16 cellular contexts compared by ENCODE assay signal in genomic region chr17:16975744-16976625, GRCh38. TPM values are rescaled to one million over a fixed set of nuclear protein-coding genes. Genes with fewer than 3 reads are reported as not detected.
DNase-seq lines count a peak whose midpoint lies in the region; ATAC-seq, FAIRE-seq and TF ChIP-seq lines count a peak whose summit lies in the region.
"Had no signal": no experiment of that assay in that cellular context is flagged by ENCODE, and none has a peak within 500 bp of the region (broad histone marks: within the 10 kb centered on the region; RNA-seq: fewer than 3 reads in every experiment).

No MANE protein-coding gene starts in this region.

- H3K4ac ChIP-seq in IMR-90 (ENCODE audit: low read depth, low read length), result peak overlapping the region; percentile 18; the same call in 1 of the 2 replicates

- BruUV-seq in IMR-90 (replicated peaks; lab: Mats Ljungman, UMichigan), result no TSS peak

- DNase-seq in EH (ENCODE audit: low read depth) (peak; percentile 53), GM18507 (ENCODE audit: extremely low spot score, insufficient read length, low read depth) (no peak), IMR-90 (no peak), astrocyte (ENCODE audit: low read depth) (no peak), kidney tubule cell (ENCODE audit: low spot score) (no peak), NCI-H128 (lab: John Stamatoyannopoulos, UW; ENCODE audit: unreplicated experiment) (no peak)
- no peak for DNase-seq in activated naive CD4-positive, alpha-beta T cell treated with anti-CD3 and anti-CD28 coated beads for 36 hours
- DNase-seq: GOT3, NCI-H1092 treated with DMSO at 0.1 percent for 48 hours, NCI-H446 treated with DMSO at 0.1 percent for 48 hours had no signal

- H4K91ac ChIP-seq in IMR-90 (ENCODE audit: insufficient read depth, low read depth, low read length), result 0 out of 2 replicates have a peak overlapping the region, but pooled peaks have one; percentile 0

- 100% methylated on average over 1 of the region's 10 CpGs; no CpG with 5 or more reads in 1 of the 2 experiments for WGBS in IMR-90 (ENCODE audit: extremely low coverage in 2 of 2, insufficient read length in 1 of 2), 2 experiments

- peaks cover 2% of the 10 kb centered on the region for H3K9me3 Mint-ChIP-seq in astrocyte (ENCODE audit: unreplicated experiment)
- no peaks in the 10 kb centered on the region for H3K9me3 Mint-ChIP-seq in activated naive CD4-positive, alpha-beta T cell treated with anti-CD3 and anti-CD28 coated beads for 36 hours

- dilution Hi-C loops in IMR-90 (cut with HindIII; ENCODE audit: low sequenced_read_pairs, unreplicated experiment), result no loop called here

- H3K4me1 Mint-ChIP-seq in astrocyte (ENCODE audit: low read depth, unreplicated experiment), result peaks cover 23% of the 10 kb centered on the region
- peaks cover 8% of the 10 kb centered on the region for H3K4me1 Mint-ChIP-seq in activated naive CD4-positive, alpha-beta T cell treated with anti-CD3 and anti-CD28 coated beads for 36 hours (ENCODE audit: low read depth)

- H3K9me1 ChIP-seq in IMR-90 (ENCODE audit: insufficient read depth, low read length), result peaks cover 3% of the 10 kb centered on the region; the same call in 1 of the 2 replicates

- no peak overlapping the region for H3K27ac Mint-ChIP-seq in astrocyte (ENCODE audit: unreplicated experiment)
- H3K27ac Mint-ChIP-seq in activated naive CD4-positive, alpha-beta T cell treated with anti-CD3 and anti-CD28 coated beads for 36 hours, result no peak overlapping the region

- no peak overlapping the region for H3K4me2 ChIP-seq in IMR-90 (ENCODE audit: low read depth, low read length)
- H3K4me2 ChIP-seq in astrocyte (ENCODE audit: low read length), result peak overlapping the region; percentile 33

- no peaks in the 10 kb centered on the region for H3K79me2 ChIP-seq in astrocyte (ENCODE audit: insufficient read depth, low read length)

- CTCF ChIA-PET in IMR-90 (lab: Yijun Ruan, JAX), result interaction anchor here (0.6 kb wide), 1 partner anchor 52 kb away, joined by 3 read pairs; no protein-coding TSS in a partner anchor
- CTCF ChIA-PET in activated naive CD4-positive, alpha-beta T cell treated with anti-CD3 and anti-CD28 coated beads for 36 hours (lab: Charles Lee), result no interaction called here

- H4K20me1 ChIP-seq in IMR-90 (ENCODE audit: insufficient read depth, low read length), result no peaks in the 10 kb centered on the region
- no peaks in the 10 kb centered on the region for H4K20me1 ChIP-seq in astrocyte (ENCODE audit: insufficient read depth, low read length)

- no peak overlapping the region for H3K9ac ChIP-seq in IMR-90 (ENCODE audit: low read depth, low read length)
- H3K9ac ChIP-seq in astrocyte (ENCODE audit: low read length), result no peak overlapping the region

- TF ChIP-seq POLR2A in IMR-90 (IDR thresholded peaks at IDR 0.05; ENCODE audit: low read depth, low read length), result no peak

- no peaks in the 10 kb centered on the region for H3K36me3 ChIP-seq in IMR-90 (ENCODE audit: control insufficient read depth, insufficient read depth, low read length)
- H3K36me3 ChIP-seq in astrocyte (ENCODE audit: insufficient read depth, low read length), result no peaks in the 10 kb centered on the region
- H3K36me3 ChIP-seq: sigmoid colon, suprapubic skin had no signal

- no peaks in the 10 kb centered on the region for H3K79me1 ChIP-seq in IMR-90 (ENCODE audit: low read depth in 1 of 2, low read length in 2 of 2)

- intact Hi-C loops in IMR-90 (cut with micrococcal nuclease), result no loop called here
- intact Hi-C loops in activated naive CD4-positive, alpha-beta T cell treated with anti-CD3 and anti-CD28 coated beads for 36 hours (cut with micrococcal nuclease), result no loop called here

- in situ Hi-C loops in IMR-90 (cut with MboI; ENCODE audit: low sequenced_read_pairs), result no loop called here

- H4K8ac ChIP-seq in IMR-90 (ENCODE audit: low read depth in 2 of 2, low read length in 2 of 2), result no peak overlapping the region

- no peak overlapping the region; the same call in 1 of the 2 replicates for H2BK20ac ChIP-seq in IMR-90 (ENCODE audit: low read depth, low read length)

- H3K23ac ChIP-seq in IMR-90 (ENCODE audit: low read depth, low read length), result no peak overlapping the region

- H3K27me3 Mint-ChIP-seq in astrocyte (ENCODE audit: low read depth, unreplicated experiment), result peaks cover 8% of the 10 kb centered on the region
- no peaks in the 10 kb centered on the region for H3K27me3 Mint-ChIP-seq in activated naive CD4-positive, alpha-beta T cell treated with anti-CD3 and anti-CD28 coated beads for 36 hours (ENCODE audit: low read depth)

- H3K4me1 ChIP-seq in IMR-90 (ENCODE audit: control insufficient read depth, insufficient read depth, low read length), result peaks cover 4% of the 10 kb centered on the region
- peaks cover 5% of the 10 kb centered on the region for H3K4me1 ChIP-seq in astrocyte (ENCODE audit: insufficient read depth, low read length)
- H3K4me1 ChIP-seq: sigmoid colon, suprapubic skin had no signal

- no peak overlapping the region for H2BK15ac ChIP-seq in IMR-90 (ENCODE audit: low read depth, low read length)

- no peak overlapping the region for H2AFZ ChIP-seq in IMR-90 (replicated peaks; ENCODE audit: low read length, poor library complexity)
- H2AFZ ChIP-seq in astrocyte (ENCODE audit: low read depth, low read length), result peak overlapping the region; percentile 35

- no peak overlapping the region for H4K5ac ChIP-seq in IMR-90 (ENCODE audit: low read depth, low read length)

- H3K14ac ChIP-seq in IMR-90 (replicated peaks; ENCODE audit: low read depth, low read length), result 0 out of 2 replicates have a peak overlapping the region, but pooled peaks have one; percentile 1

- no peak for ATAC-seq in IMR-90 (ENCODE audit: low read depth)
- no peak for ATAC-seq in HG03095 (IDR thresholded peaks at IDR 0.05; ENCODE audit: unreplicated experiment)

- H3K56ac ChIP-seq in IMR-90 (ENCODE audit: extremely low read depth, insufficient read depth, low read length), result no peak overlapping the region

- no peak overlapping the region for H3K27ac ChIP-seq in IMR-90 (ENCODE audit: insufficient read depth, low read length)
- no peak overlapping the region for H3K27ac ChIP-seq in astrocyte (ENCODE audit: low read depth, low read length)
- H3K27ac ChIP-seq: sigmoid colon, suprapubic skin had no signal

- no peak overlapping the region for H3K4me3 Mint-ChIP-seq in astrocyte (ENCODE audit: unreplicated experiment)
- no peak overlapping the region for H3K4me3 Mint-ChIP-seq in activated naive CD4-positive, alpha-beta T cell treated with anti-CD3 and anti-CD28 coated beads for 36 hours

- H3K27me3 ChIP-seq in IMR-90 (ENCODE audit: control insufficient read depth, insufficient read depth, low read length) (peaks cover 9% of the 10 kb centered on the region), astrocyte (ENCODE audit: insufficient read depth, low read length) (peaks cover 4% of the 10 kb centered on the region)
- H3K27me3 ChIP-seq: sigmoid colon had no signal

- TF ChIP-seq CTCF in IMR-90 (conservative IDR thresholded peaks at IDR 0.05; ENCODE audit: low read depth, low read length), result no peak
- TF ChIP-seq CTCF in astrocyte (IDR thresholded peaks at IDR 0.05; ENCODE audit: insufficient read depth, low read depth, low read length), result no peak

- no peak overlapping the region for H3K18ac ChIP-seq in IMR-90 (ENCODE audit: low read depth, low read length)

- FAIRE-seq in GM18507 (lab: Jason Lieb, UNC), result peak; percentile 97
- FAIRE-seq in astrocyte (lab: Jason Lieb, UNC), result no peak
- FAIRE-seq: RCC 7860 had no signal

- H3K4me3 ChIP-seq in IMR-90 (ENCODE audit: insufficient read depth, low read depth, low read length), result no peak overlapping the region
- H3K4me3 ChIP-seq in astrocyte (ENCODE audit: insufficient read depth, low read depth, low read length), result no peak overlapping the region
- H3K4me3 ChIP-seq: sigmoid colon, suprapubic skin had no signal

- no peak overlapping the region for H2AK9ac ChIP-seq in IMR-90 (replicated peaks; ENCODE audit: low read depth, low read length, poor library complexity)

- H2BK120ac ChIP-seq in IMR-90 (ENCODE audit: low read depth, low read length), result no peak overlapping the region

- H2BK5ac ChIP-seq in IMR-90 (ENCODE audit: low read depth, low read length, poor library complexity, severe bottlenecking), result no peak overlapping the region

- H3K36me3 Mint-ChIP-seq in astrocyte (ENCODE audit: low read depth, unreplicated experiment), result no peaks in the 10 kb centered on the region
- no peaks in the 10 kb centered on the region for H3K36me3 Mint-ChIP-seq in activated naive CD4-positive, alpha-beta T cell treated with anti-CD3 and anti-CD28 coated beads for 36 hours (ENCODE audit: low read depth)

- no peak for TF ChIP-seq RAD21 in IMR-90 (IDR thresholded peaks at IDR 0.05; ENCODE audit: low read length)

- H3K9me3 ChIP-seq in IMR-90 (ENCODE audit: control insufficient read depth, insufficient read depth, low read length), result no peaks in the 10 kb centered on the region
- no peaks in the 10 kb centered on the region for H3K9me3 ChIP-seq in astrocyte (ENCODE audit: insufficient read depth, low read depth, low read length)
- H3K9me3 ChIP-seq: sigmoid colon, suprapubic skin had no signal

- no peak overlapping the region for H2AK5ac ChIP-seq in IMR-90 (ENCODE audit: low read depth, low read length)

- POLR2A ChIA-PET in IMR-90 (lab: Charles Lee; ENCODE audit: unreplicated experiment), result no interaction called here

TF ChIP-seq in IMR-90, 13 proteins besides CTCF, POLR2A, EP300 and RAD21:
- TF ChIP-seq RCOR1 (IDR thresholded peaks at IDR 0.05; ENCODE audit: insufficient replicate concordance, low read length), result no peak
- no peak for TF ChIP-seq MXI1 (IDR thresholded peaks at IDR 0.05; ENCODE audit: borderline replicate concordance, low read depth, low read length)
- no peak for TF ChIP-seq MAZ (IDR thresholded peaks at IDR 0.05; ENCODE audit: borderline replicate concordance, low read depth, low read length)

RNA-seq across cellular contexts. Expression of gene TNFRSF13B, which starts 4.1 kb away (rescaled TPM):
- not detected in 2 replicates for total RNA-seq in IMR-90 (2012; rRNA removed)
- not detected in 2 replicates for polyA plus RNA-seq in IMR-90 (2012; rRNA removed)
- polyA plus RNA-seq in IMR-90 (2012; cell fraction: cytosol; rRNA removed), result not detected in 2 replicates
- not detected in 2 replicates for polyA plus RNA-seq in IMR-90 (2012; cell fraction: nucleus; rRNA removed; ENCODE audit: low replicate concordance)
- not detected in 2 replicates for total RNA-seq in astrocyte
- total RNA-seq in activated naive CD4-positive, alpha-beta T cell treated with anti-CD3 and anti-CD28 coated beads for 36 hours, result not detected
- total RNA-seq: G401, HT1080, sigmoid colon had no signal
